Comparison of ENCODE assay signal across 20 cellular contexts in the genomic region with DNA sequence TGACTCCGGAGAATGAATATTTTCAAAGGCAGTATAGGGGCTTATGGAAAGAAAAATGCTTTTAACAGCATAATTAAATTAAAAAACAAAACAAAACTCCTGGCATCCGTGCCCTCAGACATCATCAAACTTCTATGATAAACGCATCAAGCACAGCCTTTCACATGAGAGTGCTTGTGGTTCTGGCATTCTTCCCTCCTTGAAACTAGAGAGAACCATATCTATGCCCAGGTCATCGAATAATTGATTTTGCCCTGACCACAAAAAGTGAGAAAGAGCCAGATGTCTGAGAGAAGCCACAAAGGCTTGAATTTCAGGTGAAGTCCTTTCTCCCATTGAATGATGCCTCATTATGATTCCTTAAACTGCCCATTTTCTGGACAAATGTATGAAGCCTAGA.
A peak's percentile ranks its signal among the peaks of the same experiment; 100 is the strongest.
DNase-seq lines count a peak whose midpoint lies in the region; ATAC-seq, FAIRE-seq and TF ChIP-seq lines count a peak whose summit lies in the region.
"Had no signal": no experiment of that assay in that cellular context is flagged by ENCODE, and none has a peak within 500 bp of the region (broad histone marks: within the 10 kb centered on the region; RNA-seq: fewer than 3 reads in every experiment).

No MANE protein-coding gene starts in this region.

- H3K4me1 ChIP-seq in astrocyte (ENCODE audit: insufficient read depth, low read length) (no peaks in the 10 kb centered on the region), mesendoderm (ENCODE audit: control insufficient read depth, low read depth, low read length) (no peaks in the 10 kb centered on the region)

- H3K4ac ChIP-seq in mesendoderm (ENCODE audit: low read depth, low read length), result no peak overlapping the region

- H3K36me3 ChIP-seq in astrocyte (ENCODE audit: insufficient read depth, low read length) (no peaks in the 10 kb centered on the region), mesendoderm (ENCODE audit: control insufficient read depth, insufficient read depth, low read length) (no peaks in the 10 kb centered on the region)
- H3K36me3 ChIP-seq: BLaER1, MG63 had no signal

- no peak overlapping the region for H3K4me3 Mint-ChIP-seq in astrocyte (ENCODE audit: unreplicated experiment)
- no peak overlapping the region for H3K4me3 Mint-ChIP-seq in mesothelial cell of epicardium
- H3K4me3 Mint-ChIP-seq: CD8-positive, alpha-beta T cell; GM23338 had no signal

- no peaks in the 10 kb centered on the region for H4K20me1 ChIP-seq in astrocyte (ENCODE audit: insufficient read depth, low read length)
- H4K20me1 ChIP-seq: BLaER1 had no signal

- H3K9me3 ChIP-seq in astrocyte (ENCODE audit: insufficient read depth, low read depth, low read length), result no peaks in the 10 kb centered on the region
- H3K9me3 ChIP-seq: MG63 had no signal

- no peak overlapping the region for H2BK15ac ChIP-seq in mesendoderm (replicated peaks; ENCODE audit: low read depth)

- H3K79me2 ChIP-seq in astrocyte (ENCODE audit: insufficient read depth, low read length), result no peaks in the 10 kb centered on the region
- H3K79me2 ChIP-seq in mesendoderm (ENCODE audit: control insufficient read depth, insufficient read depth, low read length), result no peaks in the 10 kb centered on the region

- H3K27ac Mint-ChIP-seq in astrocyte (ENCODE audit: unreplicated experiment), result no peak overlapping the region
- peak overlapping the region; percentile 84 for H3K27ac Mint-ChIP-seq in mesothelial cell of epicardium
- H3K27ac Mint-ChIP-seq: CD8-positive, alpha-beta T cell; GM23338 had no signal

- H3K79me1 ChIP-seq in mesendoderm (ENCODE audit: low read length), result no peaks in the 10 kb centered on the region

- H3K23ac ChIP-seq in mesendoderm (ENCODE audit: low read length), result no peak overlapping the region

- no peak overlapping the region for H2AK5ac ChIP-seq in mesendoderm (ENCODE audit: low read length)

- H3K4me1 Mint-ChIP-seq in astrocyte (ENCODE audit: low read depth, unreplicated experiment), result no peaks in the 10 kb centered on the region
- H3K4me1 Mint-ChIP-seq in mesothelial cell of epicardium, result peaks cover 26% of the 10 kb centered on the region
- H3K4me1 Mint-ChIP-seq: GM23338 had no signal

- no peak overlapping the region for H4K5ac ChIP-seq in mesendoderm (ENCODE audit: low read length)

- H3K4me2 ChIP-seq in astrocyte (ENCODE audit: low read length) (no peak overlapping the region), mesendoderm (ENCODE audit: low read length) (no peak overlapping the region)
- H3K4me2 ChIP-seq: BLaER1, GM23338 had no signal

- no peaks in the 10 kb centered on the region for H3K36me3 Mint-ChIP-seq in astrocyte (ENCODE audit: low read depth, unreplicated experiment)
- H3K36me3 Mint-ChIP-seq in mesothelial cell of epicardium, result peaks cover 2% of the 10 kb centered on the region
- H3K36me3 Mint-ChIP-seq: CD8-positive, alpha-beta T cell had no signal

- H3K9me3 Mint-ChIP-seq in astrocyte (ENCODE audit: unreplicated experiment), result no peaks in the 10 kb centered on the region
- peaks cover 67% of the 10 kb centered on the region for H3K9me3 Mint-ChIP-seq in mesothelial cell of epicardium
- H3K9me3 Mint-ChIP-seq: CD8-positive, alpha-beta T cell; GM23338 had no signal

- H3K9ac ChIP-seq in astrocyte (ENCODE audit: low read length) (no peak overlapping the region), mesendoderm (ENCODE audit: low read length) (no peak overlapping the region)
- H3K9ac ChIP-seq: BLaER1 had no signal

- no peak overlapping the region for H3K56ac ChIP-seq in mesendoderm (ENCODE audit: low read length)

- H3K27me3 ChIP-seq in astrocyte (ENCODE audit: insufficient read depth, low read length) (no peaks in the 10 kb centered on the region), mesendoderm (ENCODE audit: insufficient read depth, low read length, poor library complexity) (no peaks in the 10 kb centered on the region)
- H3K27me3 ChIP-seq: BLaER1, MG63 had no signal

- no peak overlapping the region for H3K4me3 ChIP-seq in astrocyte (ENCODE audit: insufficient read depth, low read depth, low read length)
- no peak overlapping the region for H3K4me3 ChIP-seq in mesendoderm (ENCODE audit: low read length)
- H3K4me3 ChIP-seq: BLaER1, GM12878, GM23338, MG63 had no signal

- no peak overlapping the region for H2BK5ac ChIP-seq in mesendoderm (ENCODE audit: low read length)

- no peak overlapping the region for H2BK120ac ChIP-seq in mesendoderm (ENCODE audit: low read depth, low read length)

- no peak overlapping the region for H2AFZ ChIP-seq in astrocyte (ENCODE audit: low read depth, low read length)
- H2AFZ ChIP-seq: GM23338 had no signal

- no peak overlapping the region for H3K18ac ChIP-seq in mesendoderm (ENCODE audit: low read length)

- no peak overlapping the region for H3K27ac ChIP-seq in astrocyte (ENCODE audit: low read depth, low read length)
- H3K27ac ChIP-seq in mesendoderm (ENCODE audit: low read depth, low read length), result no peak overlapping the region
- H3K27ac ChIP-seq: 22Rv1, BLaER1 had no signal

- no CpG with 5 or more reads among the region's 4 CpGs for WGBS in mesendoderm (ENCODE audit: extremely low coverage, insufficient coverage, low lambda C conversion rate)

- ATAC-seq in GM18907 (IDR thresholded peaks at IDR 0.05; ENCODE audit: unreplicated experiment), result no peak
- no peak for ATAC-seq in GM21526 (IDR thresholded peaks at IDR 0.05; ENCODE audit: low FRiP score, unreplicated experiment)
- ATAC-seq: CD8-positive, alpha-beta T cell; GM12878; GM23338 had no signal

- no peak for FAIRE-seq in astrocyte (lab: Jason Lieb, UNC)
- FAIRE-seq: GM12878, RCC 7860 had no signal

- no peak overlapping the region for H4K8ac ChIP-seq in mesendoderm (ENCODE audit: low read depth, low read length)

- TF ChIP-seq CTCF in astrocyte (IDR thresholded peaks at IDR 0.05; ENCODE audit: insufficient read depth, low read depth, low read length), result no peak
- TF ChIP-seq CTCF in mesothelial cell of epicardium (IDR thresholded peaks at IDR 0.05; ENCODE audit: unreplicated experiment), result no peak

- DNase-seq in NCI-H1092 treated with DMSO at 0.1 percent for 48 hours (lab: John Stamatoyannopoulos, UW) (peak; percentile 1), NCI-H1092 (lab: John Stamatoyannopoulos, UW) (no peak), NCI-H2029 (lab: John Stamatoyannopoulos, UW) (peak; percentile 10), astrocyte (ENCODE audit: low read depth) (peak; percentile 58), mesothelial cell of epicardium (ENCODE audit: low spot score in 2 of 2, unreplicated experiment in 2 of 2) (no peak), mesendoderm (no peak)
- DNase-seq: CD8-positive, alpha-beta T cell; KG1; MG63; NCI-H1105; NCI-H1694; NCI-H524; SHP77 had no signal

- H3K27me3 Mint-ChIP-seq in astrocyte (ENCODE audit: low read depth, unreplicated experiment) (no peaks in the 10 kb centered on the region), mesothelial cell of epicardium (ENCODE audit: low read depth) (no peaks in the 10 kb centered on the region)

Comparison
In these comparisons a context has a peak if more than half of its experiments do, and no peak if none do; other contexts are left out.
1. DNase-seq: peak in NCI-H1092 treated with DMSO at 0.1 percent for 48 hours (single experiment), NCI-H2029 (single experiment) and astrocyte (single experiment); none in NCI-H1092 (single experiment), mesothelial cell of epicardium (0 of 2) and mesendoderm (single experiment).